Comparison of ENCODE assay signal across 10 cellular contexts in genomic region chr19:4362871-4363545, GRCh38. TPM values are rescaled to one million over a fixed set of nuclear protein-coding genes. Genes with fewer than 3 reads are reported as not detected.
DNase-seq lines count a peak whose midpoint lies in the region; ATAC-seq and TF ChIP-seq lines count a peak whose summit lies in the region.
"Had no signal": no experiment of that assay in that cellular context is flagged by ENCODE, and none has a peak within 500 bp of the region (broad histone marks: within the 10 kb centered on the region; RNA-seq: fewer than 3 reads in every experiment).

No MANE protein-coding gene starts in this region.

- TF ChIP-seq CTCF in Calu3 (IDR thresholded peaks at IDR 0.05; ENCODE audit: unreplicated experiment) (peak; percentile 36), HFF-Myc (IDR thresholded peaks at IDR 0.05; ENCODE audit: low read depth, low read length, missing control alignments) (peak; percentile 25), right lobe of liver (IDR thresholded peaks at IDR 0.05) (peak in 3 of 4 donors; percentile 6 to 26 (median 18))

- BruUV-seq in Calu3 (replicated peaks; lab: Mats Ljungman, UMichigan) = no TSS peak

- H3K9me3 Mint-ChIP-seq in Calu3 (ENCODE audit: low read depth, unreplicated experiment) = no peaks in the 10 kb centered on the region
- H3K9me3 Mint-ChIP-seq in activated T-helper 17 cell treated with anti-CD3 and anti-CD28 coated beads, Interleukin-2, amount 50 U/mL, for 72 hours = no peaks in the 10 kb centered on the region

- H3K27ac Mint-ChIP-seq in Calu3 (ENCODE audit: unreplicated experiment) = no peak overlapping the region
- peak overlapping the region; percentile 20 for H3K27ac Mint-ChIP-seq in activated T-helper 17 cell treated with anti-CD3 and anti-CD28 coated beads, Interleukin-2, amount 50 U/mL, for 72 hours

- H3K4me3 ChIP-seq in HFF-Myc (replicated peaks; ENCODE audit: low read depth, low read length) (no peak overlapping the region), right lobe of liver (no peak overlapping the region)

- peaks cover 0 to 4% (median 0%) of the 10 kb centered on the region in 4 donors for H3K4me1 ChIP-seq in right lobe of liver

- H3K4me3 Mint-ChIP-seq in Calu3 (ENCODE audit: low read depth, unreplicated experiment) = no peak overlapping the region
- no peak overlapping the region for H3K4me3 Mint-ChIP-seq in activated T-helper 17 cell treated with anti-CD3 and anti-CD28 coated beads, Interleukin-2, amount 50 U/mL, for 72 hours

- no peak overlapping the region for H3K27ac ChIP-seq in right lobe of liver
- H3K27ac ChIP-seq: neutrophil had no signal

- H3K36me3 ChIP-seq in right lobe of liver = peaks cover 0 to 59% (median 19%) of the 10 kb centered on the region in 4 donors

- intact Hi-C loops in Calu3 (cut with micrococcal nuclease; ENCODE audit: unreplicated experiment) (no loop called here), right lobe of liver (cut with DNase I) (loop anchor here in 1 of 2 donors (5.0 kb wide), 1 partner anchor 96 kb away; no protein-coding TSS in a partner anchor)

- CTCF ChIA-PET in Calu3 (lab: Charles Lee) = interaction anchor here (0.6 kb wide), 1 partner anchor 365 kb away, joined by 5 read pairs; no protein-coding TSS in a partner anchor

- peaks cover 30% of the 10 kb centered on the region for H3K36me3 Mint-ChIP-seq in Calu3 (ENCODE audit: insufficient read depth, unreplicated experiment)
- H3K36me3 Mint-ChIP-seq in activated T-helper 17 cell treated with anti-CD3 and anti-CD28 coated beads, Interleukin-2, amount 50 U/mL, for 72 hours (ENCODE audit: low read depth) = peaks cover 73% of the 10 kb centered on the region

- H3K9me3 ChIP-seq in right lobe of liver = no peaks in the 10 kb centered on the region
- H3K9me3 ChIP-seq: neutrophil had no signal

- H3K4me1 Mint-ChIP-seq in Calu3 (ENCODE audit: low read depth, unreplicated experiment) = no peaks in the 10 kb centered on the region
- H3K4me1 Mint-ChIP-seq in activated T-helper 17 cell treated with anti-CD3 and anti-CD28 coated beads, Interleukin-2, amount 50 U/mL, for 72 hours = no peaks in the 10 kb centered on the region

- no peaks in the 10 kb centered on the region for H3K27me3 ChIP-seq in right lobe of liver
- H3K27me3 ChIP-seq: neutrophil had no signal

- whole genome bisulfite sequencing in right lobe of liver (ENCODE audit: insufficient coverage, low coverage, low lambda C conversion rate, missing lambda C conversion rate) = no CpG with 5 or more reads among the region's 21 CpGs

- no peak for ATAC-seq in activated T-helper 17 cell treated with anti-CD3 and anti-CD28 coated beads, Interleukin-2, amount 50 U/mL, for 72 hours (replicated peaks)
- ATAC-seq in right lobe of liver (peak; percentile 2 to 9 (median 6)), HG03095 (IDR thresholded peaks at IDR 0.05; ENCODE audit: unreplicated experiment) (no peak), HG03097 (IDR thresholded peaks at IDR 0.05; ENCODE audit: low FRiP score, unreplicated experiment) (no peak), HG03565 (IDR thresholded peaks at IDR 0.05; ENCODE audit: unreplicated experiment) (no peak)

- no peak for TF ChIP-seq POLR2A in right lobe of liver (IDR thresholded peaks at IDR 0.05)

- H3K27me3 Mint-ChIP-seq in Calu3 (ENCODE audit: unreplicated experiment) = no peaks in the 10 kb centered on the region
- H3K27me3 Mint-ChIP-seq in activated T-helper 17 cell treated with anti-CD3 and anti-CD28 coated beads, Interleukin-2, amount 50 U/mL, for 72 hours = no peaks in the 10 kb centered on the region

- DNase-seq in Calu3 = peak; percentile 29
- no peak for DNase-seq in HFF-Myc (ENCODE audit: extremely low read depth, low read depth)
- DNase-seq in right lobe of liver = peak in 1 of 3 donors; percentile 51
- DNase-seq in GF-D8 (lab: John Stamatoyannopoulos, UW) = no peak
- DNase-seq: NCI-H2107 had no signal

RNA-seq across cellular contexts. Expression of gene MPND, which starts 19.6 kb away (rescaled TPM):
- total RNA-seq in Calu3 (2022) = 15.3 and 21.1 TPM in 2 replicates
- total RNA-seq in activated T-helper 17 cell treated with anti-CD3 and anti-CD28 coated beads, Interleukin-2, amount 50 U/mL, for 72 hours = 10 to 100 TPM; 15.5 to 19.7 TPM
- 10 to 100 TPM in 5 of 6 experiments, 1 to 10 TPM in 1; 6.4 to 21.7 (median 19.6) TPM for total RNA-seq in right lobe of liver

RNA-seq across cellular contexts. Expression of gene STAP2, which starts 24.4 kb away (rescaled TPM):
- 28.7 and 30.5 TPM in 2 replicates for total RNA-seq in Calu3 (2022)
- 10 to 100 TPM; 13.3 to 17.4 TPM for total RNA-seq in activated T-helper 17 cell treated with anti-CD3 and anti-CD28 coated beads, Interleukin-2, amount 50 U/mL, for 72 hours
- 10 to 100 TPM; 21.4 to 51.5 (median 43.0) TPM for total RNA-seq in right lobe of liver

RNA-seq across cellular contexts. Expression of gene SH3GL1, which starts 37.3 kb away (rescaled TPM):
- total RNA-seq in Calu3 (2022) (40.7 and 42.0 TPM in 2 replicates), right lobe of liver (10 to 100 TPM; 22.6 to 47.7 (median 25.2) TPM)
- 10 to 100 TPM; 49.1 to 67.1 TPM for total RNA-seq in activated T-helper 17 cell treated with anti-CD3 and anti-CD28 coated beads, Interleukin-2, amount 50 U/mL, for 72 hours

RNA-seq across cellular contexts. Expression of gene CHAF1A, which starts 39.4 kb away (rescaled TPM):
- total RNA-seq in Calu3 (2022) = 37.2 and 43.3 TPM in 2 replicates
- 10 to 100 TPM; 67.9 to 96.7 TPM for total RNA-seq in activated T-helper 17 cell treated with anti-CD3 and anti-CD28 coated beads, Interleukin-2, amount 50 U/mL, for 72 hours
- 1 to 10 TPM; 3.1 to 9.2 (median 3.5) TPM for total RNA-seq in right lobe of liver

RNA-seq across cellular contexts. Expression of gene FSD1, which starts 58.6 kb away (rescaled TPM):
- 1.2 and 1.9 TPM in 2 replicates for total RNA-seq in Calu3 (2022)
- 10 to 100 TPM in 1 of 2 donors, 1 to 10 TPM in 1; 8.3 to 13.1 TPM for total RNA-seq in activated T-helper 17 cell treated with anti-CD3 and anti-CD28 coated beads, Interleukin-2, amount 50 U/mL, for 72 hours
- total RNA-seq in right lobe of liver = 1 to 10 TPM in 1 of 6 experiments, under 1 TPM in 3, not detected in 2; 0.19 to 2.2 (median 0.52) TPM

Comparison
In these comparisons a context has a peak if more than half of its experiments do, and no peak if none do; other contexts are left out.
1. ATAC-seq: peak in right lobe of liver (4 of 4); none in activated T-helper 17 cell treated with anti-CD3 and anti-CD28 coated beads, Interleukin-2, amount 50 U/mL, for 72 hours (single experiment), HG03095 (single experiment), HG03097 (single experiment) and HG03565 (single experiment).
2. Peak in every context shown above with its lines, with median percentiles within 50 percentile points of each other: CTCF ChIP-seq.